28 cellular contexts compared by ENCODE assay signal in the genomic region with DNA sequence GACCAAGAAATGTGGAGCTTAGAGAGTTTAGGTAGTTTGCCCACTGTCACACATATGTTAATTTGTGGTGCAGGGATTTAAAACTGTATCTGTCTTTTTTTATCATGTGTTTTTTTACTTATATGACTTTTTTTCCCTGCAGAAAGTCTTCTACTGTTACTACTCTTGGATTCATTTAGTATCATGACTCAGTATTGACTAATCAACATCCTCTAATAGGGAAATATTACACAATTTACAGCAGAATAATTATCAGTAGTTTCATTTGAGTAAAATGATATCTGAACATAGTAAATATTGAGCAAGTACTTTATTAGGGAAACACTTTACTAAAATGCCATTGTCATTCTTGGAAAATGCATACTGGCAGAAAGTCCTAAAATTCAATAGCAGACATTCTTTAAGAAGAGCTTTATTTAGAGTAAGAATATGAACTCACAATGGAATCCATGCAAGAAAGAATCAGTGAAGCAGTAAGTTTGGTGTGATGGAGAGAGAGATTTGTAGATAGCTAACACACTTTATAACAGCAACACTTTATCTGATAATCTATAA.
"Had no signal": no experiment of that assay in that cellular context is flagged by ENCODE, and none has a peak within 500 bp of the region (broad histone marks: within the 10 kb centered on the region; RNA-seq: fewer than 3 reads in every experiment).

No MANE protein-coding gene starts in this region.

- H3K27ac ChIP-seq: epithelial cell of prostate, gastrocnemius medialis, uterus had no signal

- H3K27ac Mint-ChIP-seq: activated CD4-positive, alpha-beta T cell treated with anti-CD3 and anti-CD28 coated beads for 36 hours; activated CD8-positive, alpha-beta memory T cell treated with anti-CD3 and anti-CD28 coated beads, Interleukin-2, amount 10 ng/mL, durations not matched to agents 7 days and 5 days; activated CD8-positive, alpha-beta T cell treated with anti-CD3 and anti-CD28 coated beads, Interleukin-2, amount 10 ng/mL, durations not matched to agents 7 days and 5 days; activated naive CD4-positive, alpha-beta T cell treated with anti-CD3 and anti-CD28 coated beads, Interleukin-2, amount 50 U/mL, for 24 hours; activated T-helper 2 cell treated with anti-CD3 and anti-CD28 coated beads, Interferon-gamma antibody, Interleukin-2, Interleukin-4, amounts not matched to agents 10 μg/mL and 5 μg/mL and 100 μg/mL, durations not matched to agents 14 hours and 24 hours and 36 hours; brain; endodermal cell; nephron; stimulated activated memory B cell treated with anti-CD40 and anti-IgM and Interleukin-4, amounts not matched to agents 10 μg/mL and 1 μg/mL and 100 μg/mL, for 72 hours; type B pancreatic cell had no signal

- H3K4me1 Mint-ChIP-seq: activated CD4-positive, alpha-beta T cell treated with anti-CD3 and anti-CD28 coated beads for 36 hours; activated CD8-positive, alpha-beta memory T cell treated with anti-CD3 and anti-CD28 coated beads, Interleukin-2, amount 10 ng/mL, durations not matched to agents 7 days and 5 days; activated naive CD4-positive, alpha-beta T cell treated with anti-CD3 and anti-CD28 coated beads, Interleukin-2, amount 50 U/mL, for 24 hours; endodermal cell; nephron; stimulated activated memory B cell treated with anti-CD40 and anti-IgM and Interleukin-4, amounts not matched to agents 10 μg/mL and 1 μg/mL and 100 μg/mL, for 72 hours; stimulated activated naive CD8-positive, alpha-beta T cell treated with anti-CD3 and anti-CD28 coated beads, Interleukin-15, amount 100 ng/mL, for 72 hours had no signal

- ATAC-seq: activated CD4-positive, alpha-beta T cell treated with anti-CD3 and anti-CD28 coated beads for 36 hours; activated CD8-positive, alpha-beta memory T cell treated with anti-CD3 and anti-CD28 coated beads, Interleukin-2, amount 10 ng/mL, durations not matched to agents 7 days and 5 days; activated CD8-positive, alpha-beta T cell treated with anti-CD3 and anti-CD28 coated beads, Interleukin-2, amount 10 ng/mL, durations not matched to agents 7 days and 5 days; gastrocnemius medialis; left ventricle myocardium superior; sciatic nerve; stimulated activated memory B cell treated with anti-CD40 and anti-IgM and Interleukin-4, amounts not matched to agents 10 μg/mL and 1 μg/mL and 100 μg/mL, for 72 hours; stimulated activated naive CD8-positive, alpha-beta T cell treated with anti-CD3 and anti-CD28 coated beads, Interleukin-15, amount 100 ng/mL, for 72 hours had no signal

- DNase-seq: activated CD4-positive, alpha-beta T cell treated with anti-CD3 and anti-CD28 coated beads for 36 hours; activated CD4-positive, CD25-positive, alpha-beta regulatory T cell; activated CD8-positive, alpha-beta memory T cell treated with anti-CD3 and anti-CD28 coated beads, Interleukin-2, amount 10 ng/mL, durations not matched to agents 7 days and 5 days; activated CD8-positive, alpha-beta T cell treated with anti-CD3 and anti-CD28 coated beads, Interleukin-2, amount 10 ng/mL, durations not matched to agents 7 days and 5 days; activated T-cell treated with anti-CD3 and anti-CD28 coated beads, Interleukin-2, amount 50 U/mL, for 48 hours; aorta; central memory CD4-positive, alpha-beta T cell; endodermal cell; gastrocnemius medialis; glutamatergic neuron; left ventricle myocardium superior; posterior cingulate gyrus; stimulated activated CD4-positive, alpha-beta T cell treated with anti-CD3 and anti-CD28 coated beads, Interleukin-1b, Interleukin-23, amount 100 ng/mL, for 48 hours; stimulated activated CD4-positive, alpha-beta T cell treated with anti-CD3 and anti-CD28 coated beads, Interleukin-4, amount 100 ng/mL, for 4 hours; stimulated activated CD8-positive, alpha-beta memory T cell treated with anti-CD3 and anti-CD28 coated beads, Interleukin-4, amount 100 ng/mL, for 48 hours; stimulated activated naive CD8-positive, alpha-beta T cell treated with anti-CD3 and anti-CD28 coated beads, Interleukin-15, amount 100 ng/mL, for 72 hours; substantia nigra; T-helper 2 cell; uterus had no signal

- H3K9me3 Mint-ChIP-seq: activated naive CD4-positive, alpha-beta T cell treated with anti-CD3 and anti-CD28 coated beads, Interleukin-2, amount 50 U/mL, for 24 hours; activated T-helper 2 cell treated with anti-CD3 and anti-CD28 coated beads, Interferon-gamma antibody, Interleukin-2, Interleukin-4, amounts not matched to agents 10 μg/mL and 5 μg/mL and 100 μg/mL, durations not matched to agents 14 hours and 24 hours and 36 hours; brain; endodermal cell; nephron; stimulated activated memory B cell treated with anti-CD40 and anti-IgM and Interleukin-4, amounts not matched to agents 10 μg/mL and 1 μg/mL and 100 μg/mL, for 72 hours; stimulated activated naive CD8-positive, alpha-beta T cell treated with anti-CD3 and anti-CD28 coated beads, Interleukin-15, amount 100 ng/mL, for 72 hours; type B pancreatic cell had no signal

- H3K27me3 ChIP-seq: gastrocnemius medialis, uterus had no signal

- H3K9me3 ChIP-seq: gastrocnemius medialis, uterus had no signal

- H3K36me3 ChIP-seq: gastrocnemius medialis, uterus had no signal

- H3K4me2 ChIP-seq: smooth muscle cell had no signal

- H3K36me3 Mint-ChIP-seq: activated CD8-positive, alpha-beta memory T cell treated with anti-CD3 and anti-CD28 coated beads, Interleukin-2, amount 10 ng/mL, durations not matched to agents 7 days and 5 days; activated naive CD4-positive, alpha-beta T cell treated with anti-CD3 and anti-CD28 coated beads, Interleukin-2, amount 50 U/mL, for 24 hours; brain; stimulated activated memory B cell treated with anti-CD40 and anti-IgM and Interleukin-4, amounts not matched to agents 10 μg/mL and 1 μg/mL and 100 μg/mL, for 72 hours; type B pancreatic cell had no signal

- H3K27me3 Mint-ChIP-seq: activated CD4-positive, alpha-beta T cell treated with anti-CD3 and anti-CD28 coated beads for 36 hours; activated CD8-positive, alpha-beta memory T cell treated with anti-CD3 and anti-CD28 coated beads, Interleukin-2, amount 10 ng/mL, durations not matched to agents 7 days and 5 days; activated naive CD4-positive, alpha-beta T cell treated with anti-CD3 and anti-CD28 coated beads, Interleukin-2, amount 50 U/mL, for 24 hours; brain; stimulated activated memory B cell treated with anti-CD40 and anti-IgM and Interleukin-4, amounts not matched to agents 10 μg/mL and 1 μg/mL and 100 μg/mL, for 72 hours; stimulated activated naive CD8-positive, alpha-beta T cell treated with anti-CD3 and anti-CD28 coated beads, Interleukin-15, amount 100 ng/mL, for 72 hours; type B pancreatic cell had no signal

- H3K4me1 ChIP-seq: gastrocnemius medialis, uterus had no signal

- H3K4me3 Mint-ChIP-seq: activated CD4-positive, alpha-beta T cell treated with anti-CD3 and anti-CD28 coated beads for 36 hours; activated CD8-positive, alpha-beta memory T cell treated with anti-CD3 and anti-CD28 coated beads, Interleukin-2, amount 10 ng/mL, durations not matched to agents 7 days and 5 days; activated CD8-positive, alpha-beta T cell treated with anti-CD3 and anti-CD28 coated beads, Interleukin-2, amount 10 ng/mL, durations not matched to agents 7 days and 5 days; activated naive CD4-positive, alpha-beta T cell treated with anti-CD3 and anti-CD28 coated beads, Interleukin-2, amount 50 U/mL, for 24 hours; brain; endodermal cell; nephron; stimulated activated memory B cell treated with anti-CD40 and anti-IgM and Interleukin-4, amounts not matched to agents 10 μg/mL and 1 μg/mL and 100 μg/mL, for 72 hours; stimulated activated naive CD8-positive, alpha-beta T cell treated with anti-CD3 and anti-CD28 coated beads, Interleukin-15, amount 100 ng/mL, for 72 hours; type B pancreatic cell had no signal

- H3K4me3 ChIP-seq: gastrocnemius medialis, smooth muscle cell, uterus had no signal
